23 cellular contexts compared by ENCODE assay signal in the genomic region with DNA sequence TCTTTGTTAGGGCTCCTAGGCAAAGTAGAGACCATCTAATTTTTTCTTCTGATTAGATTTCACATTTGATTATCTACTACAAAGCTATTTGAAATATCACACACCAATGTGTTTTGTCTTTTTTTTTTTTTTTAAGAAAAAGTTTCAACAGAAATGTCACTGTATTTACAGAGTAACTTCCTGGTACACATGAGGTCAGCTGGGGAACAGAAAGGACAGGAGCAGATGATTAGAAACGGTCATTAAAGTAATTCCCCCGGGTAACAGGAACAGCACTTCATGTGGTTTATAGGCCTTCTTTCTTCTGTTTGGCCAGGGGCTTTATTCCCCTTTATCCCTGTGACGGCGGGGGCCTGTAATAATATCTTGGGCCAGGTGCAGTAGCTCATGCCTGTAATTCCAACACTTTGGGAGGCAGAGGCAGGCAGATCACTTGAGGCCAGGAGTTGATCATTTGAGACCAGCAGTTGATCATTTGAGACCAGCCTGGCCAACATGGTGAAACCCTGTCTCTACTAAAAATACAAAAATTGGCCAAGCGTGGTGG. TPM values are rescaled to one million over a fixed set of nuclear protein-coding genes. Genes with fewer than 3 reads are reported as not detected.
DNase-seq lines count a peak whose midpoint lies in the region; ATAC-seq and TF ChIP-seq lines count a peak whose summit lies in the region.
"Had no signal": no experiment of that assay in that cellular context is flagged by ENCODE, and none has a peak within 500 bp of the region (broad histone marks: within the 10 kb centered on the region; RNA-seq: fewer than 3 reads in every experiment).

No MANE protein-coding gene starts in this region.

- H3K4me3 Mint-ChIP-seq in neural progenitor cell = no peak overlapping the region
- H3K4me3 Mint-ChIP-seq: activated B cell treated with CpG ODN at 0.5 μM for 24 hours; activated T-cell treated with anti-CD3 and anti-CD28 coated beads, Interleukin-2, amount 50 U/mL, for 24 hours; GM23338 had no signal

- peaks cover 6% of the 10 kb centered on the region for H3K4me1 Mint-ChIP-seq in neural progenitor cell
- H3K4me1 Mint-ChIP-seq: activated B cell treated with CpG ODN at 0.5 μM for 24 hours, GM23338 had no signal

- H3K4me3 ChIP-seq in WERI-Rb-1 (ENCODE audit: low read depth, low read length) = no peak overlapping the region
- no peak overlapping the region for H3K4me3 ChIP-seq in neural progenitor cell
- H3K4me3 ChIP-seq in osteoblast (ENCODE audit: insufficient read depth, low read length) = no peak overlapping the region
- H3K4me3 ChIP-seq: A549, GM23338, K562, lower lobe of right lung, right atrium auricular region, uterus had no signal

- H3K27ac Mint-ChIP-seq in neural progenitor cell = no peak overlapping the region
- H3K27ac Mint-ChIP-seq: activated B cell treated with CpG ODN at 0.5 μM for 24 hours; activated T-cell treated with anti-CD3 and anti-CD28 coated beads, Interleukin-2, amount 50 U/mL, for 24 hours; GM23338 had no signal

- H3K27ac ChIP-seq in WERI-Rb-1 = no peak overlapping the region
- H3K27ac ChIP-seq in neural progenitor cell = peak overlapping the region; percentile 59
- no peak overlapping the region for H3K27ac ChIP-seq in osteoblast (ENCODE audit: low read depth, low read length)
- H3K27ac ChIP-seq: A549, lower lobe of right lung, right atrium auricular region, uterus had no signal

- no peak overlapping the region for H3K4me2 ChIP-seq in neural progenitor cell
- H3K4me2 ChIP-seq in osteoblast (ENCODE audit: insufficient read depth, low read length) = no peak overlapping the region
- H3K4me2 ChIP-seq: A549, GM23338 had no signal

- H4K20me1 ChIP-seq in neural progenitor cell (ENCODE audit: low read depth) (no peaks in the 10 kb centered on the region), osteoblast (ENCODE audit: insufficient read depth, low read length) (no peaks in the 10 kb centered on the region)

- DNase-seq in NCI-H2107 treated with DMSO at 0.1 percent for 48 hours (lab: John Stamatoyannopoulos, UW; ENCODE audit: unreplicated experiment) = peak; percentile 4
- DNase-seq in NCI-H2107 (lab: John Stamatoyannopoulos, UW) = no peak
- peak; percentile 47 for DNase-seq in DMS53 treated with DMSO at 0.1 percent for 48 hours (lab: John Stamatoyannopoulos, UW; ENCODE audit: unreplicated experiment)
- DNase-seq in WERI-Rb-1 = peak; percentile 54
- DNase-seq in neural progenitor cell (ENCODE audit: low spot score) = peak; percentile 7
- DNase-seq in osteoblast (ENCODE audit: insufficient read length, low spot score, missing footprints) = no peak
- DNase-seq in NCI-H226 = no peak
- DNase-seq: activated B cell treated with CpG ODN at 0.5 μM for 24 hours; activated naive CD4-positive, alpha-beta T cell; activated T-cell treated with anti-CD3 and anti-CD28 coated beads, Interleukin-2, amount 50 U/mL, for 24 hours; GDM1; head of caudate nucleus; lower lobe of right lung; NCI-H2171 treated with DMSO at 0.1 percent for 48 hours; NK-92 treated with Interleukin-12 subunit alpha and Interleukin-12 subunit beta, amount 100 ng/mL, for 24 hours; stimulated activated CD4-positive, alpha-beta T cell treated with anti-CD3 and anti-CD28 coated beads, Interleukin-15, amount 100 ng/mL, for 24 hours; T-helper 2 cell; uterus had no signal

- peaks cover 13% of the 10 kb centered on the region for H3F3A ChIP-seq in neural progenitor cell (ENCODE audit: low read depth)

- peaks cover 26% of the 10 kb centered on the region for H3K36me3 Mint-ChIP-seq in neural progenitor cell

- ATAC-seq in GM19397 (IDR thresholded peaks at IDR 0.05; ENCODE audit: unreplicated experiment) = no peak
- ATAC-seq: A549, GM23338, K562 had no signal

- H3K9me3 ChIP-seq in WERI-Rb-1 (ENCODE audit: severe bottlenecking) (no peaks in the 10 kb centered on the region), neural progenitor cell (ENCODE audit: low read depth) (no peaks in the 10 kb centered on the region), osteoblast (ENCODE audit: low read depth, low read length) (no peaks in the 10 kb centered on the region)
- H3K9me3 ChIP-seq: A549, lower lobe of right lung, right atrium auricular region, uterus had no signal

- H3K36me3 ChIP-seq in WERI-Rb-1 (peaks cover 2% of the 10 kb centered on the region), neural progenitor cell (peaks cover 5% of the 10 kb centered on the region), osteoblast (ENCODE audit: insufficient read depth, low read length) (no peaks in the 10 kb centered on the region)
- H3K36me3 ChIP-seq: lower lobe of right lung, right atrium auricular region, uterus had no signal

- no peak overlapping the region for H2AFZ ChIP-seq in neural progenitor cell (replicated peaks)
- H2AFZ ChIP-seq in osteoblast (ENCODE audit: low read length) = no peak overlapping the region
- H2AFZ ChIP-seq: GM23338 had no signal

- H3K9ac ChIP-seq in neural progenitor cell = no peak overlapping the region

- TF ChIP-seq CTCF in WERI-Rb-1 (IDR thresholded peaks at IDR 0.05; ENCODE audit: low read depth, low read length) = no peak
- TF ChIP-seq CTCF in neural progenitor cell (IDR thresholded peaks at IDR 0.05) = no peak
- TF ChIP-seq CTCF in osteoblast (IDR thresholded peaks at IDR 0.05; ENCODE audit: extremely low read depth, low read depth, low read length) = no peak

- no peaks in the 10 kb centered on the region for H3K79me2 ChIP-seq in neural progenitor cell (ENCODE audit: low read depth)
- no peaks in the 10 kb centered on the region for H3K79me2 ChIP-seq in osteoblast (ENCODE audit: insufficient read depth, low read length)

- H3K27me3 Mint-ChIP-seq in neural progenitor cell (ENCODE audit: insufficient read depth, low read depth) = no peaks in the 10 kb centered on the region
- H3K27me3 Mint-ChIP-seq: activated B cell treated with CpG ODN at 0.5 μM for 24 hours; activated T-cell treated with anti-CD3 and anti-CD28 coated beads, Interleukin-2, amount 50 U/mL, for 24 hours had no signal

- H3K9me3 Mint-ChIP-seq in neural progenitor cell = no peaks in the 10 kb centered on the region
- H3K9me3 Mint-ChIP-seq: activated B cell treated with CpG ODN at 0.5 μM for 24 hours; activated T-cell treated with anti-CD3 and anti-CD28 coated beads, Interleukin-2, amount 50 U/mL, for 24 hours; GM23338 had no signal

- H3K4me1 ChIP-seq in neural progenitor cell (peaks cover 3% of the 10 kb centered on the region), osteoblast (ENCODE audit: insufficient read depth, low read length) (no peaks in the 10 kb centered on the region)
- H3K4me1 ChIP-seq: A549, lower lobe of right lung, right atrium auricular region, uterus had no signal

- H3K27me3 ChIP-seq in WERI-Rb-1 (ENCODE audit: insufficient read depth, low read depth, severe bottlenecking) = no peaks in the 10 kb centered on the region
- H3K27me3 ChIP-seq in neural progenitor cell = no peaks in the 10 kb centered on the region
- no peaks in the 10 kb centered on the region for H3K27me3 ChIP-seq in osteoblast (ENCODE audit: insufficient read depth, low read length)
- H3K27me3 ChIP-seq: right atrium auricular region, uterus had no signal

RNA-seq across cellular contexts. Expression of gene MSH3, which starts 30.5 kb away (rescaled TPM):
- total RNA-seq in neural progenitor cell (ENCODE audit: low replicate concordance) (16.6 and 26.1 TPM in 2 replicates), osteoblast (20.6 and 21.7 TPM in 2 replicates)

RNA-seq across cellular contexts. Expression of gene DHFR, which starts 30.8 kb away (rescaled TPM):
- total RNA-seq in neural progenitor cell (ENCODE audit: low replicate concordance) (107 and 128 TPM in 2 replicates), osteoblast (13.8 and 15.2 TPM in 2 replicates)

RNA-seq across cellular contexts. Expression of gene ANKRD34B, which starts 53.9 kb away (rescaled TPM):
- total RNA-seq in neural progenitor cell (ENCODE audit: low replicate concordance) (0.77 and 2.5 TPM in 2 replicates), osteoblast (not detected in 2 replicates)
- total RNA-seq: activated B cell treated with CpG ODN at 0.5 μM for 24 hours, K562, right atrium auricular region, uterus had no signal

Comparison
In these comparisons a context has a peak if more than half of its experiments do, and no peak if none do; other contexts are left out.
1. DNase-seq: peak in NCI-H2107 treated with DMSO at 0.1 percent for 48 hours (single experiment), DMS53 treated with DMSO at 0.1 percent for 48 hours (single experiment), WERI-Rb-1 (single experiment) and neural progenitor cell (single experiment); none in NCI-H2107 (single experiment), osteoblast (single experiment) and NCI-H226 (single experiment).